Comparison of ENCODE assay signal across 30 cellular contexts in genomic region chr14:78412475-78412874, GRCh38.
"Had no signal": no experiment of that assay in that cellular context is flagged by ENCODE, and none has a peak within 500 bp of the region (broad histone marks: within the 10 kb centered on the region; RNA-seq: fewer than 3 reads in every experiment).

No MANE protein-coding gene starts in this region.

- H3K9ac ChIP-seq: neural progenitor cell, parathyroid adenoma had no signal

- H3K79me2 ChIP-seq: parathyroid adenoma had no signal

- DNase-seq: kidney glomerular epithelial cell; left colon; left lung; lower lobe of right lung; mammary epithelial cell; mesenchymal stem cell; naive B cell; natural killer cell; nephron progenitor cell; occipital lobe; psoas muscle; stimulated activated CD4-positive, alpha-beta T cell treated with anti-CD3 and anti-CD28 coated beads, Interleukin-12 subunit alpha, Interleukin-12 subunit beta, amount 100 ng/mL, for 4 hours; stimulated activated CD4-positive, alpha-beta T cell treated with anti-CD3 and anti-CD28 coated beads, Interleukin-15, amount 100 ng/mL, for 24 hours; stimulated activated CD4-positive, alpha-beta T cell treated with anti-CD3 and anti-CD28 coated beads, Interleukin-2, amount 100 ng/mL, for 24 hours; stimulated activated CD4-positive, alpha-beta T cell treated with anti-CD3 and anti-CD28 coated beads, Interleukin-4, amount 100 ng/mL, for 1 hour; stimulated activated naive B cell treated with anti-CD40 and anti-IgM and Interleukin-4, amounts not matched to agents 10 μg/mL and 1 μg/mL and 100 μg/mL, for 72 hours; stimulated activated naive CD8-positive, alpha-beta T cell treated with anti-CD3 and anti-CD28 coated beads, Interleukin-15, Interleukin-2, amounts not matched to agents 100 U/mL and 50 U/mL, for 24 hours; stomach; testis; thyroid gland; transverse colon; upper lobe of left lung had no signal

- H3K4me3 ChIP-seq: left lung, lower lobe of right lung, neural progenitor cell, psoas muscle, right atrium auricular region, skin epidermis, stomach, testis, thyroid gland, transverse colon, upper lobe of left lung, vagina had no signal

- FAIRE-seq: keratinocyte had no signal

- H3K27me3 ChIP-seq: left lung, neural progenitor cell, neutrophil, right atrium auricular region, stomach, testis, thyroid gland, transverse colon, upper lobe of left lung, vagina had no signal

- H3K27ac ChIP-seq: left lung, lower lobe of right lung, neural progenitor cell, neutrophil, parathyroid adenoma, psoas muscle, right atrium auricular region, skin epidermis, stomach, testis, thyroid gland, transverse colon, upper lobe of left lung, vagina had no signal

- ATAC-seq: left colon; left lung; lower lobe of right lung; natural killer cell; psoas muscle; sciatic nerve; stimulated activated naive B cell treated with anti-CD40 and anti-IgM and Interleukin-4, amounts not matched to agents 10 μg/mL and 1 μg/mL and 100 μg/mL, for 72 hours; stimulated activated naive CD8-positive, alpha-beta T cell treated with anti-CD3 and anti-CD28 coated beads, Interleukin-15, Interleukin-2, amounts not matched to agents 100 U/mL and 50 U/mL, for 24 hours had no signal

- H3K4me2 ChIP-seq: neural progenitor cell had no signal

- H3K36me3 ChIP-seq: left lung, lower lobe of right lung, neural progenitor cell, neutrophil, right atrium auricular region, stomach, thyroid gland, transverse colon, upper lobe of left lung, vagina had no signal

- H3K9me3 ChIP-seq: left lung, lower lobe of right lung, neutrophil, psoas muscle, right atrium auricular region, stomach, testis, thyroid gland, transverse colon, upper lobe of left lung, vagina had no signal

- H3K4me1 ChIP-seq: left lung, lower lobe of right lung, neural progenitor cell, parathyroid adenoma, psoas muscle, right atrium auricular region, stomach, testis, thyroid gland, transverse colon, upper lobe of left lung, vagina had no signal

- H2AFZ ChIP-seq: neural progenitor cell, parathyroid adenoma had no signal
